1 cellular context compared by ENCODE assay signal in genomic region chr19:50329926-50330294, GRCh38.
TF ChIP-seq lines count a peak whose summit lies in the region.

No MANE protein-coding gene starts in this region.

TF ChIP-seq in A549, 52 proteins besides CTCF, POLR2A, EP300 and RAD21:
- TF ChIP-seq PHF8 (IDR thresholded peaks at IDR 0.05; ENCODE audit: borderline replicate concordance, low read depth) (0 out of 2 replicates have a peak, but pooled peaks have one; percentile 3), TFCP2L1 (CRISPR knock-in tag; IDR thresholded peaks at IDR 0.05) (peak; percentile 79), CHD4 (IDR thresholded peaks at IDR 0.05; ENCODE audit: borderline replicate concordance) (peak; percentile 63; the same call in 1 of the 2 replicates), FOSB (CRISPR knock-in tag; IDR thresholded peaks at IDR 0.05) (0 out of 2 replicates have a peak, but pooled peaks have one; percentile 15), EHF (CRISPR knock-in tag; IDR thresholded peaks at IDR 0.05) (0 out of 2 replicates have a peak, but pooled peaks have one; percentile 37)
